Comparison of ENCODE assay signal across 21 cellular contexts in genomic region chr9:133304477-133305377, GRCh38. TPM values are rescaled to one million over a fixed set of nuclear protein-coding genes. Genes with fewer than 3 reads are reported as not detected.
"Had no signal": no experiment of that assay in that cellular context is flagged by ENCODE, and none has a peak within 500 bp of the region (broad histone marks: within the 10 kb centered on the region; RNA-seq: fewer than 3 reads in every experiment).

No MANE protein-coding gene starts in this region.

- H3K27me3 ChIP-seq: MG63 had no signal

- DNase-seq: Karpas-422, KBM-7, MG63, NCI-H1092, NCI-H1105 treated with DMSO at 0.1 percent for 48 hours, NCI-H1417 treated with DMSO at 0.1 percent for 48 hours, NCI-H187, NCI-H2029, NCI-H2081 treated with DMSO at 0.1 percent for 48 hours, NCI-H226, NCI-H446, NCI-H510A, NCI-H524 treated with DMSO at 0.1 percent for 48 hours, NCI-H69, NCI-H774, Right ventricle myocardium superior, RPMI8226, SIG-M5 had no signal

- H3K36me3 ChIP-seq: MG63, SJSA1 had no signal

- H3K4me1 ChIP-seq: SJSA1 had no signal

- H3K4me3 ChIP-seq: MG63, SJSA1, SK-N-MC had no signal

- FAIRE-seq: RCC 7860 had no signal

- H3K27ac ChIP-seq: SJSA1, SK-N-MC had no signal

RNA-seq across cellular contexts. Expression of gene ABO, which starts 29.7 kb away (rescaled TPM):
- total RNA-seq: SJSA1 had no signal
